In the genomic region with DNA sequence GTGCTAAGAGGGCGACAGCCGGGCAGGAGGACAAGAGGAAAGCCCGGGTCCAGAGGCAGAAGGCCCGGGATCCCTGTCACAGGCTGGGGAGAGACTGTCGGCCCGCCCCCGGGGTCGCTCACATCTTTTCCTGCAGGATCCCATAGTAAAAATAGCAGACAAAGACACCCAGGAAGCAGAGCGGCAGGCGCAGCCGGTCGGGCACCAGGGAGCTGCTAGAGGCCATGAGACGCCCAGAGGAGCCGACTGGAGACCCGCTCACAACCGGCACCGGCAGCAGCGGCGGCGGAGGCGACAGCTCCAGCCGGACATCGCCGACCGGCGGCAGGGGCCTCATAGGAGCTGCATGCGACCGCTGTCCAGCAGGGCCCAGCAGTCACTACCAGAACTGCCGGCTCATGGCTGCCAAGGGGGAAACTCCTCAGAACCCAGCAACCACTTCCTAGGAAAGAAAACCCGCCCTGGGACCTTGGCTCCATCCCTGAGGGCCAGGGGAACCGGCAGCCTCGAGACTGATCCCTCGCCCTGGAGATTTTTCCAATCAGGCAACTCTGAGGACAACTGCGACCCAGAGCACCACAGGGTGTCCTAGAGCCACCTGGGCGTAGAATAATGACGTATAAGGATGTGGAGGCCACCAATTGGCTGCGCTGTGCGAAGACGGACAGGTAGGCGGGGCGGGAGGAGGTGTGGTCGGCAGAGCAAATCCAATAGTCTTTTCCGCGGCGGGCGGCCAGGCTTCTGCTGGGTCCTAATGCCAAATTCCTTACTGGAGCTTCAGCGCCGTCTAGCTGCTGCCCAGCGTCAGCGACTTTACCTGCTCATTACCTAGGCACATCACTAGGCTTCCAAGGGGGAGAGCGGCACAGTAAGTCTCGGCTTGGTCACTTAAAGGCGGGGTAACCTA, we compare ENCODE assay signal across 1 cellular context.
A peak's percentile ranks its signal among the peaks of the same experiment; 100 is the strongest.
TF ChIP-seq lines count a peak whose summit lies in the region.

A gene with protein sequence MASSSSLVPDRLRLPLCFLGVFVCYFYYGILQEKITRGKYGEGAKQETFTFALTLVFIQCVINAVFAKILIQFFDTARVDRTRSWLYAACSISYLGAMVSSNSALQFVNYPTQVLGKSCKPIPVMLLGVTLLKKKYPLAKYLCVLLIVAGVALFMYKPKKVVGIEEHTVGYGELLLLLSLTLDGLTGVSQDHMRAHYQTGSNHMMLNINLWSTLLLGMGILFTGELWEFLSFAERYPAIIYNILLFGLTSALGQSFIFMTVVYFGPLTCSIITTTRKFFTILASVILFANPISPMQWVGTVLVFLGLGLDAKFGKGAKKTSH (minus strand): TSS at position 357 of the 907 bp plus-strand sequence. CDS start 131 bp downstream, at position 226.

TF ChIP-seq in GM12878, 131 proteins besides CTCF, POLR2A, EP300 and RAD21 (continued from another document):
- TF ChIP-seq, protein P1, sequence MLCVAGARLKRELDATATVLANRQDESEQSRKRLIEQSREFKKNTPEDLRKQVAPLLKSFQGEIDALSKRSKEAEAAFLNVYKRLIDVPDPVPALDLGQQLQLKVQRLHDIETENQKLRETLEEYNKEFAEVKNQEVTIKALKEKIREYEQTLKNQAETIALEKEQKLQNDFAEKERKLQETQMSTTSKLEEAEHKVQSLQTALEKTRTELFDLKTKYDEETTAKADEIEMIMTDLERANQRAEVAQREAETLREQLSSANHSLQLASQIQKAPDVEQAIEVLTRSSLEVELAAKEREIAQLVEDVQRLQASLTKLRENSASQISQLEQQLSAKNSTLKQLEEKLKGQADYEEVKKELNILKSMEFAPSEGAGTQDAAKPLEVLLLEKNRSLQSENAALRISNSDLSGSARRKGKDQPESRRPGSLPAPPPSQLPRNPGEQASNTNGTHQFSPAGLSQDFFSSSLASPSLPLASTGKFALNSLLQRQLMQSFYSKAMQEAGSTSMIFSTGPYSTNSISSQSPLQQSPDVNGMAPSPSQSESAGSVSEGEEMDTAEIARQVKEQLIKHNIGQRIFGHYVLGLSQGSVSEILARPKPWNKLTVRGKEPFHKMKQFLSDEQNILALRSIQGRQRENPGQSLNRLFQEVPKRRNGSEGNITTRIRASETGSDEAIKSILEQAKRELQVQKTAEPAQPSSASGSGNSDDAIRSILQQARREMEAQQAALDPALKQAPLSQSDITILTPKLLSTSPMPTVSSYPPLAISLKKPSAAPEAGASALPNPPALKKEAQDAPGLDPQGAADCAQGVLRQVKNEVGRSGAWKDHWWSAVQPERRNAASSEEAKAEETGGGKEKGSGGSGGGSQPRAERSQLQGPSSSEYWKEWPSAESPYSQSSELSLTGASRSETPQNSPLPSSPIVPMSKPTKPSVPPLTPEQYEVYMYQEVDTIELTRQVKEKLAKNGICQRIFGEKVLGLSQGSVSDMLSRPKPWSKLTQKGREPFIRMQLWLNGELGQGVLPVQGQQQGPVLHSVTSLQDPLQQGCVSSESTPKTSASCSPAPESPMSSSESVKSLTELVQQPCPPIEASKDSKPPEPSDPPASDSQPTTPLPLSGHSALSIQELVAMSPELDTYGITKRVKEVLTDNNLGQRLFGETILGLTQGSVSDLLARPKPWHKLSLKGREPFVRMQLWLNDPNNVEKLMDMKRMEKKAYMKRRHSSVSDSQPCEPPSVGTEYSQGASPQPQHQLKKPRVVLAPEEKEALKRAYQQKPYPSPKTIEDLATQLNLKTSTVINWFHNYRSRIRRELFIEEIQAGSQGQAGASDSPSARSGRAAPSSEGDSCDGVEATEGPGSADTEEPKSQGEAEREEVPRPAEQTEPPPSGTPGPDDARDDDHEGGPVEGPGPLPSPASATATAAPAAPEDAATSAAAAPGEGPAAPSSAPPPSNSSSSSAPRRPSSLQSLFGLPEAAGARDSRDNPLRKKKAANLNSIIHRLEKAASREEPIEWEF (IDR thresholded peaks at IDR 0.05; ENCODE audit: insufficient replicate concordance, low read depth, low read length): no peak
- TF ChIP-seq, protein P2, sequence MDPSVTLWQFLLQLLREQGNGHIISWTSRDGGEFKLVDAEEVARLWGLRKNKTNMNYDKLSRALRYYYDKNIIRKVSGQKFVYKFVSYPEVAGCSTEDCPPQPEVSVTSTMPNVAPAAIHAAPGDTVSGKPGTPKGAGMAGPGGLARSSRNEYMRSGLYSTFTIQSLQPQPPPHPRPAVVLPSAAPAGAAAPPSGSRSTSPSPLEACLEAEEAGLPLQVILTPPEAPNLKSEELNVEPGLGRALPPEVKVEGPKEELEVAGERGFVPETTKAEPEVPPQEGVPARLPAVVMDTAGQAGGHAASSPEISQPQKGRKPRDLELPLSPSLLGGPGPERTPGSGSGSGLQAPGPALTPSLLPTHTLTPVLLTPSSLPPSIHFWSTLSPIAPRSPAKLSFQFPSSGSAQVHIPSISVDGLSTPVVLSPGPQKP (IDR thresholded peaks at IDR 0.05; ENCODE audit: low read depth, low read length): peak; percentile 16; the same call in 1 of the 2 replicates
- no peak for TF ChIP-seq BRCA1 (IDR thresholded peaks at IDR 0.05; ENCODE audit: low read depth, low read length)
- TF ChIP-seq STAT3 (IDR thresholded peaks at IDR 0.05; ENCODE audit: low read depth, low read length): no peak
- TF ChIP-seq HDAC2 (IDR thresholded peaks at IDR 0.05): no peak
- TF ChIP-seq, protein P3, sequence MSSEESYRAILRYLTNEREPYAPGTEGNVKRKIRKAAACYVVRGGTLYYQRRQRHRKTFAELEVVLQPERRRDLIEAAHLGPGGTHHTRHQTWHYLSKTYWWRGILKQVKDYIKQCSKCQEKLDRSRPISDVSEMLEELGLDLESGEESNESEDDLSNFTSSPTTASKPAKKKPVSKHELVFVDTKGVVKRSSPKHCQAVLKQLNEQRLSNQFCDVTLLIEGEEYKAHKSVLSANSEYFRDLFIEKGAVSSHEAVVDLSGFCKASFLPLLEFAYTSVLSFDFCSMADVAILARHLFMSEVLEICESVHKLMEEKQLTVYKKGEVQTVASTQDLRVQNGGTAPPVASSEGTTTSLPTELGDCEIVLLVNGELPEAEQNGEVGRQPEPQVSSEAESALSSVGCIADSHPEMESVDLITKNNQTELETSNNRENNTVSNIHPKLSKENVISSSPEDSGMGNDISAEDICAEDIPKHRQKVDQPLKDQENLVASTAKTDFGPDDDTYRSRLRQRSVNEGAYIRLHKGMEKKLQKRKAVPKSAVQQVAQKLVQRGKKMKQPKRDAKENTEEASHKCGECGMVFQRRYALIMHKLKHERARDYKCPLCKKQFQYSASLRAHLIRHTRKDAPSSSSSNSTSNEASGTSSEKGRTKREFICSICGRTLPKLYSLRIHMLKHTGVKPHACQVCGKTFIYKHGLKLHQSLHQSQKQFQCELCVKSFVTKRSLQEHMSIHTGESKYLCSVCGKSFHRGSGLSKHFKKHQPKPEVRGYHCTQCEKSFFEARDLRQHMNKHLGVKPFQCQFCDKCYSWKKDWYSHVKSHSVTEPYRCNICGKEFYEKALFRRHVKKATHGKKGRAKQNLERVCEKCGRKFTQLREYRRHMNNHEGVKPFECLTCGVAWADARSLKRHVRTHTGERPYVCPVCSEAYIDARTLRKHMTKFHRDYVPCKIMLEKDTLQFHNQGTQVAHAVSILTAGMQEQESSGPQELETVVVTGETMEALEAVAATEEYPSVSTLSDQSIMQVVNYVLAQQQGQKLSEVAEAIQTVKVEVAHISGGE (CRISPR knock-in tag; IDR thresholded peaks at IDR 0.05): no peak
- TF ChIP-seq RB1 (IDR thresholded peaks at IDR 0.05; ENCODE audit: borderline replicate concordance): peak; percentile 89; the same call in 1 of the 2 replicates
- 0 out of 2 replicates have a peak, but pooled peaks have one; percentile 69 for TF ChIP-seq FOXM1 (IDR thresholded peaks at IDR 0.05; ENCODE audit: low read depth, low read length)
- TF ChIP-seq CHD1 (IDR thresholded peaks at IDR 0.05; ENCODE audit: low read depth, low read length): no peak
- peak; percentile 12; the same call in 1 of the 2 replicates for TF ChIP-seq CHD2 (IDR thresholded peaks at IDR 0.05; ENCODE audit: borderline replicate concordance, low read depth, low read length)
- TF ChIP-seq, protein P4, sequence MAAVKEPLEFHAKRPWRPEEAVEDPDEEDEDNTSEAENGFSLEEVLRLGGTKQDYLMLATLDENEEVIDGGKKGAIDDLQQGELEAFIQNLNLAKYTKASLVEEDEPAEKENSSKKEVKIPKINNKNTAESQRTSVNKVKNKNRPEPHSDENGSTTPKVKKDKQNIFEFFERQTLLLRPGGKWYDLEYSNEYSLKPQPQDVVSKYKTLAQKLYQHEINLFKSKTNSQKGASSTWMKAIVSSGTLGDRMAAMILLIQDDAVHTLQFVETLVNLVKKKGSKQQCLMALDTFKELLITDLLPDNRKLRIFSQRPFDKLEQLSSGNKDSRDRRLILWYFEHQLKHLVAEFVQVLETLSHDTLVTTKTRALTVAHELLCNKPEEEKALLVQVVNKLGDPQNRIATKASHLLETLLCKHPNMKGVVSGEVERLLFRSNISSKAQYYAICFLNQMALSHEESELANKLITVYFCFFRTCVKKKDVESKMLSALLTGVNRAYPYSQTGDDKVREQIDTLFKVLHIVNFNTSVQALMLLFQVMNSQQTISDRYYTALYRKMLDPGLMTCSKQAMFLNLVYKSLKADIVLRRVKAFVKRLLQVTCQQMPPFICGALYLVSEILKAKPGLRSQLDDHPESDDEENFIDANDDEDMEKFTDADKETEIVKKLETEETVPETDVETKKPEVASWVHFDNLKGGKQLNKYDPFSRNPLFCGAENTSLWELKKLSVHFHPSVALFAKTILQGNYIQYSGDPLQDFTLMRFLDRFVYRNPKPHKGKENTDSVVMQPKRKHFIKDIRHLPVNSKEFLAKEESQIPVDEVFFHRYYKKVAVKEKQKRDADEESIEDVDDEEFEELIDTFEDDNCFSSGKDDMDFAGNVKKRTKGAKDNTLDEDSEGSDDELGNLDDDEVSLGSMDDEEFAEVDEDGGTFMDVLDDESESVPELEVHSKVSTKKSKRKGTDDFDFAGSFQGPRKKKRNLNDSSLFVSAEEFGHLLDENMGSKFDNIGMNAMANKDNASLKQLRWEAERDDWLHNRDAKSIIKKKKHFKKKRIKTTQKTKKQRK (IDR thresholded peaks at IDR 0.05; ENCODE audit: low read depth, low read length): no peak; the same call in 1 of the 2 replicates
- TF ChIP-seq SPI1 (IDR thresholded peaks at IDR 0.05; ENCODE audit: borderline replicate concordance, insufficient read depth, low read depth, low read length): no peak
- 0 out of 2 replicates have a peak, but pooled peaks have one; percentile 41 for TF ChIP-seq SREBF1 (IDR thresholded peaks at IDR 0.05; ENCODE audit: low read length)
- TF ChIP-seq SIN3A (IDR thresholded peaks at IDR 0.05; ENCODE audit: low read depth, low read length): peak; percentile 91
- TF ChIP-seq HDAC6 (IDR thresholded peaks at IDR 0.05; ENCODE audit: unreplicated experiment): peak; percentile 90
- TF ChIP-seq CREM (IDR thresholded peaks at IDR 0.05; ENCODE audit: low read depth): peak; percentile 99
- TF ChIP-seq LARP7 (IDR thresholded peaks at IDR 0.05): peak; percentile 87; the same call in 1 of the 2 replicates
- TF ChIP-seq SMAD5 (IDR thresholded peaks at IDR 0.05; ENCODE audit: low read depth): peak; percentile 39; the same call in 1 of the 2 replicates
- TF ChIP-seq ZNF622 (IDR thresholded peaks at IDR 0.05): no peak
- peak; percentile 78 for TF ChIP-seq POLR2AphosphoS5 (IDR thresholded peaks at IDR 0.05; ENCODE audit: low read length)
- peak; percentile 87; the same call in 1 of the 2 replicates for TF ChIP-seq ASH2L (IDR thresholded peaks at IDR 0.05; ENCODE audit: borderline replicate concordance, low read depth)
- peak; percentile 28 for TF ChIP-seq SIX5 (IDR thresholded peaks at IDR 0.05; ENCODE audit: low read depth, low read length, severe bottlenecking)
- TF ChIP-seq ESRRA (IDR thresholded peaks at IDR 0.05; ENCODE audit: low read length): no peak
- TF ChIP-seq SREBF2 (IDR thresholded peaks at IDR 0.05; ENCODE audit: low read length): peak; percentile 30; the same call in 1 of the 2 replicates
- TF ChIP-seq TCF12 (IDR thresholded peaks at IDR 0.05; ENCODE audit: low read depth, low read length): peak; percentile 64
- peak; percentile 53; the same call in 1 of the 2 replicates for TF ChIP-seq NFIC (IDR thresholded peaks at IDR 0.05; ENCODE audit: low read depth, low read length)
- peak; percentile 14; the same call in 1 of the 2 replicates for TF ChIP-seq BACH1 (IDR thresholded peaks at IDR 0.05; ENCODE audit: borderline replicate concordance)
- 0 out of 2 replicates have a peak, but pooled peaks have one; percentile 57 for TF ChIP-seq IRF4 (IDR thresholded peaks at IDR 0.05; ENCODE audit: low read depth, low read length)
- no peak for TF ChIP-seq PAX5 (IDR thresholded peaks at IDR 0.05; ENCODE audit: borderline replicate concordance, low read depth, low read length)
- TF ChIP-seq NR2F1 (conservative IDR thresholded peaks at IDR 0.05): 0 out of 2 replicates have a peak, but pooled peaks have one; percentile 39
